In genomic region chr11:15849265-15849664, GRCh38 we compare ENCODE assay signal across 13 cellular contexts.
"Had no signal": no experiment of that assay in that cellular context is flagged by ENCODE, and none has a peak within 500 bp of the region (broad histone marks: within the 10 kb centered on the region; RNA-seq: fewer than 3 reads in every experiment).

No MANE protein-coding gene starts in this region.

- ATAC-seq: activated naive CD4-positive, alpha-beta T cell treated with anti-CD3 and anti-CD28 coated beads, Interleukin-2, amount 50 U/mL, for 72 hours; activated T-cell treated with anti-CD3 and anti-CD28 coated beads, Interleukin-2, amount 50 U/mL, for 72 hours; stimulated activated memory B cell treated with anti-CD40 and anti-IgM and Interleukin-4, amounts not matched to agents 10 μg/mL and 1 μg/mL and 100 μg/mL, for 72 hours had no signal

- H3K4me3 ChIP-seq: psoas muscle, thyroid gland had no signal

- H3K27ac ChIP-seq: psoas muscle, thyroid gland had no signal

- DNase-seq: activated CD4-positive, alpha-beta T cell treated with anti-CD3 and anti-CD28 coated beads, Interleukin-2, amount 10 ng/mL, durations not matched to agents 24 days and 14 days; activated CD4-positive, CD25-positive, alpha-beta regulatory T cell; activated CD8-positive, alpha-beta memory T cell treated with anti-CD3 and anti-CD28 coated beads, Interleukin-2, amount 50 U/mL, for 48 hours; activated gamma-delta T cell; activated T-cell treated with anti-CD3 and anti-CD28 coated beads, Interleukin-2, amount 50 U/mL, for 72 hours; cerebellar nuclear complex; endodermal cell; psoas muscle; thyroid gland had no signal

- H3K9me3 ChIP-seq: psoas muscle, thyroid gland had no signal

- H3K4me1 ChIP-seq: psoas muscle had no signal

- H3K4me1 Mint-ChIP-seq: activated CD4-positive, alpha-beta T cell treated with anti-CD3 and anti-CD28 coated beads, Interleukin-2, amount 10 ng/mL, durations not matched to agents 24 days and 14 days; stimulated activated memory B cell treated with anti-CD40 and anti-IgM and Interleukin-4, amounts not matched to agents 10 μg/mL and 1 μg/mL and 100 μg/mL, for 72 hours had no signal

- H3K9me3 Mint-ChIP-seq: activated CD4-positive, alpha-beta T cell treated with anti-CD3 and anti-CD28 coated beads, Interleukin-2, amount 10 ng/mL, durations not matched to agents 24 days and 14 days; activated naive CD4-positive, alpha-beta T cell treated with anti-CD3 and anti-CD28 coated beads, Interleukin-2, amount 50 U/mL, for 72 hours; endodermal cell; nephron; T-helper 2 cell treated with Interferon-gamma antibody and Interleukin-4, amounts not matched to agents 5 μg/mL and 100 μg/mL, for 36 hours had no signal

- H3K27me3 Mint-ChIP-seq: activated CD4-positive, alpha-beta T cell treated with anti-CD3 and anti-CD28 coated beads, Interleukin-2, amount 10 ng/mL, durations not matched to agents 24 days and 14 days; stimulated activated memory B cell treated with anti-CD40 and anti-IgM and Interleukin-4, amounts not matched to agents 10 μg/mL and 1 μg/mL and 100 μg/mL, for 72 hours had no signal

- H3K36me3 ChIP-seq: thyroid gland had no signal

- H3K4me3 Mint-ChIP-seq: activated CD4-positive, alpha-beta T cell treated with anti-CD3 and anti-CD28 coated beads, Interleukin-2, amount 10 ng/mL, durations not matched to agents 24 days and 14 days; activated T-cell treated with anti-CD3 and anti-CD28 coated beads, Interleukin-2, amount 50 U/mL, for 72 hours; endodermal cell; nephron; stimulated activated memory B cell treated with anti-CD40 and anti-IgM and Interleukin-4, amounts not matched to agents 10 μg/mL and 1 μg/mL and 100 μg/mL, for 72 hours; T-helper 2 cell treated with Interferon-gamma antibody and Interleukin-4, amounts not matched to agents 5 μg/mL and 100 μg/mL, for 36 hours had no signal

- H3K27ac Mint-ChIP-seq: activated CD4-positive, alpha-beta T cell treated with anti-CD3 and anti-CD28 coated beads, Interleukin-2, amount 10 ng/mL, durations not matched to agents 24 days and 14 days; activated naive CD4-positive, alpha-beta T cell treated with anti-CD3 and anti-CD28 coated beads, Interleukin-2, amount 50 U/mL, for 72 hours; activated T-cell treated with anti-CD3 and anti-CD28 coated beads, Interleukin-2, amount 50 U/mL, for 72 hours; endodermal cell; stimulated activated memory B cell treated with anti-CD40 and anti-IgM and Interleukin-4, amounts not matched to agents 10 μg/mL and 1 μg/mL and 100 μg/mL, for 72 hours; T-helper 2 cell treated with Interferon-gamma antibody and Interleukin-4, amounts not matched to agents 5 μg/mL and 100 μg/mL, for 36 hours had no signal

- H3K36me3 Mint-ChIP-seq: activated naive CD4-positive, alpha-beta T cell treated with anti-CD3 and anti-CD28 coated beads, Interleukin-2, amount 50 U/mL, for 72 hours; stimulated activated memory B cell treated with anti-CD40 and anti-IgM and Interleukin-4, amounts not matched to agents 10 μg/mL and 1 μg/mL and 100 μg/mL, for 72 hours had no signal

- H3K27me3 ChIP-seq: thyroid gland had no signal
